10 cellular contexts compared by ENCODE assay signal in the genomic region with DNA sequence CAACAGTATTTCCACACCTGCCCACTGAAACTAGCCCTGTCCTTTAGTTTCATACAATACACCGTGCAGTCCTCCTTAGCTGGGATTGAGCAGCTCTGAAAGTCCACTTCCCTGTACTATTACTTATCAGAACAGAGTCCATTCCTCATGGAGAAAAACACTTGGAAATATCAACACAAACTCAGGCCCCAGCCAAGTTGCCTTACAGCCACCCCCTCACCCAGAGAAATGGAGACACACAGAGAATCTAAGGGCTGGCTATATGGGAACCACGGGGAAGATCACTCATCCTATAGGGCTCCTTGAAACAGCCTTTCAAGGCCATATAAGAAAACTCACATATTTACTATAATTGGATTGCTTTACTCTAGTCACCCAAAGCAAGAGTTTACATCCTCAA. TPM values are rescaled to one million over a fixed set of nuclear protein-coding genes. Genes with fewer than 3 reads are reported as not detected.
A peak's percentile ranks its signal among the peaks of the same experiment; 100 is the strongest.
DNase-seq lines count a peak whose midpoint lies in the region; ATAC-seq and TF ChIP-seq lines count a peak whose summit lies in the region.
"Had no signal": no experiment of that assay in that cellular context is flagged by ENCODE, and none has a peak within 500 bp of the region (broad histone marks: within the 10 kb centered on the region; RNA-seq: fewer than 3 reads in every experiment).

No MANE protein-coding gene starts in this region.

- H3K27me3 ChIP-seq in psoas muscle (ENCODE audit: insufficient read depth in 3 of 3, low read length in 2 of 3), result no peaks in the 10 kb centered on the region

- H3K27ac ChIP-seq in psoas muscle, result peak overlapping the region; percentile 97
- H3K27ac ChIP-seq: RWPE1 had no signal

- peaks cover 0 to 2% (median 0%) of the 10 kb centered on the region in 7 donors for H3K9me3 Mint-ChIP-seq in CD14-positive monocyte
- H3K9me3 Mint-ChIP-seq in WTC11, result no peaks in the 10 kb centered on the region
- peaks cover 19% of the 10 kb centered on the region for H3K9me3 Mint-ChIP-seq in glutamatergic neuron (ENCODE audit: unreplicated experiment)
- H3K9me3 Mint-ChIP-seq: activated T-helper 1 cell treated with anti-CD3 and anti-CD28 coated beads, Interleukin-12 subunit alpha, Interleukin-12 subunit beta, Interleukin-2, Interleukin-4 antibody, amounts not matched to agents 30 ng/mL and 10 ng/mL and 1 ng/mL, durations not matched to agents 14 hours and 24 hours and 36 hours had no signal

- H3K4me3 Mint-ChIP-seq in CD14-positive monocyte (peak overlapping the region; percentile 93 to 96), WTC11 (peak overlapping the region; percentile 44), glutamatergic neuron (ENCODE audit: unreplicated experiment) (peak overlapping the region; percentile 96)

- H3K36me3 Mint-ChIP-seq in CD14-positive monocyte, result peaks cover 3 to 4% of the 10 kb centered on the region in 2 donors
- no peaks in the 10 kb centered on the region for H3K36me3 Mint-ChIP-seq in WTC11
- peaks cover 6% of the 10 kb centered on the region for H3K36me3 Mint-ChIP-seq in glutamatergic neuron (ENCODE audit: unreplicated experiment)

- WGBS in psoas muscle, 3 donors, result 29 to 59% (median 39%) methylated on average over 2 of the region's 2 CpGs

- H3K9me3 ChIP-seq in psoas muscle, result no peaks in the 10 kb centered on the region

- H3K27me3 Mint-ChIP-seq in CD14-positive monocyte (ENCODE audit: low read depth in 3 of 3) (peaks cover 0 to 4% (median 0%) of the 10 kb centered on the region in 3 donors), WTC11 (ENCODE audit: low read depth) (peaks cover 19% of the 10 kb centered on the region), glutamatergic neuron (ENCODE audit: unreplicated experiment) (peaks cover 14% of the 10 kb centered on the region)

- intact Hi-C loops in CD14-positive monocyte (cut with micrococcal nuclease) (loop anchor here (2.0 to 10.0 kb wide), 4 partner anchors 13 to 943 kb away; partner anchors contain the start of genes CCNG2 (in 1 of the 2), PPEF2 (in 1 of the 2) and STBD1 (in 1 of the 2)), psoas muscle (cut with DNase I) (loop anchor here (5.0 kb wide), 2 partner anchors 64 to 96 kb away; partner anchors contain the start of genes NUP54 (in 1 of the 2) and STBD1 (in 1 of the 2))

- CTCF ChIA-PET in WTC11 (lab: Charles Lee), result interaction anchor here (1.2 kb wide), 1 partner anchor 32 kb away, joined by 3 read pairs; no protein-coding TSS in a partner anchor

- POLR2A ChIA-PET in WTC11 (lab: Charles Lee), result no interaction called here

- peak overlapping the region; percentile 95 for H3K4me3 ChIP-seq in psoas muscle

- ATAC-seq in WTC11 (no peak), psoas muscle (no peak), HG03280 (IDR thresholded peaks at IDR 0.05; ENCODE audit: unreplicated experiment) (no peak)

- DNase-seq in CD14-positive monocyte (ENCODE audit: low spot score), result no peak
- no peak for DNase-seq in WTC11 (ENCODE audit: low spot score)
- DNase-seq in glutamatergic neuron, result no peak
- no peak for DNase-seq in psoas muscle
- no peak for DNase-seq in activated naive CD4-positive, alpha-beta T cell treated with Interleukin-2 at 50 U/mL for 16 hours
- DNase-seq in midbrain (lab: John Stamatoyannopoulos, UW), result no peak
- no peak for DNase-seq in activated T-cell treated with anti-CD3 and anti-CD28 coated beads, Interleukin-2, amount 50 U/mL, for 48 hours

- H3K4me1 ChIP-seq in psoas muscle, result peaks cover 71% of the 10 kb centered on the region

- H3K27ac Mint-ChIP-seq in CD14-positive monocyte (peak overlapping the region in 5 of 7 donors; percentile 30 to 97 (median 79)), WTC11 (no peak overlapping the region), glutamatergic neuron (ENCODE audit: unreplicated experiment) (peak overlapping the region; percentile 96)
- H3K27ac Mint-ChIP-seq: activated T-helper 1 cell treated with anti-CD3 and anti-CD28 coated beads, Interleukin-12 subunit alpha, Interleukin-12 subunit beta, Interleukin-2, Interleukin-4 antibody, amounts not matched to agents 30 ng/mL and 10 ng/mL and 1 ng/mL, durations not matched to agents 14 hours and 24 hours and 36 hours had no signal

- TF ChIP-seq CTCF in CD14-positive monocyte (IDR thresholded peaks at IDR 0.05), result no peak
- TF ChIP-seq CTCF in WTC11 (IDR thresholded peaks at IDR 0.05), result no peak
- no peak for TF ChIP-seq CTCF in glutamatergic neuron (IDR thresholded peaks at IDR 0.05; ENCODE audit: partially characterized antibody, unreplicated experiment)
- no peak for TF ChIP-seq CTCF in psoas muscle (IDR thresholded peaks at IDR 0.05)

- H3K4me1 Mint-ChIP-seq in CD14-positive monocyte (peaks cover 83% of the 10 kb centered on the region), WTC11 (peaks cover 45% of the 10 kb centered on the region), glutamatergic neuron (ENCODE audit: low read depth, unreplicated experiment) (peaks cover 55% of the 10 kb centered on the region)

- H3K36me3 ChIP-seq in psoas muscle (ENCODE audit: insufficient read depth in 1 of 2, low read depth in 1 of 2), result no peaks in the 10 kb centered on the region

TF ChIP-seq in WTC11, 78 proteins besides CTCF, POLR2A, EP300 and RAD21 (continues in another document):
- TF ChIP-seq, protein P1, sequence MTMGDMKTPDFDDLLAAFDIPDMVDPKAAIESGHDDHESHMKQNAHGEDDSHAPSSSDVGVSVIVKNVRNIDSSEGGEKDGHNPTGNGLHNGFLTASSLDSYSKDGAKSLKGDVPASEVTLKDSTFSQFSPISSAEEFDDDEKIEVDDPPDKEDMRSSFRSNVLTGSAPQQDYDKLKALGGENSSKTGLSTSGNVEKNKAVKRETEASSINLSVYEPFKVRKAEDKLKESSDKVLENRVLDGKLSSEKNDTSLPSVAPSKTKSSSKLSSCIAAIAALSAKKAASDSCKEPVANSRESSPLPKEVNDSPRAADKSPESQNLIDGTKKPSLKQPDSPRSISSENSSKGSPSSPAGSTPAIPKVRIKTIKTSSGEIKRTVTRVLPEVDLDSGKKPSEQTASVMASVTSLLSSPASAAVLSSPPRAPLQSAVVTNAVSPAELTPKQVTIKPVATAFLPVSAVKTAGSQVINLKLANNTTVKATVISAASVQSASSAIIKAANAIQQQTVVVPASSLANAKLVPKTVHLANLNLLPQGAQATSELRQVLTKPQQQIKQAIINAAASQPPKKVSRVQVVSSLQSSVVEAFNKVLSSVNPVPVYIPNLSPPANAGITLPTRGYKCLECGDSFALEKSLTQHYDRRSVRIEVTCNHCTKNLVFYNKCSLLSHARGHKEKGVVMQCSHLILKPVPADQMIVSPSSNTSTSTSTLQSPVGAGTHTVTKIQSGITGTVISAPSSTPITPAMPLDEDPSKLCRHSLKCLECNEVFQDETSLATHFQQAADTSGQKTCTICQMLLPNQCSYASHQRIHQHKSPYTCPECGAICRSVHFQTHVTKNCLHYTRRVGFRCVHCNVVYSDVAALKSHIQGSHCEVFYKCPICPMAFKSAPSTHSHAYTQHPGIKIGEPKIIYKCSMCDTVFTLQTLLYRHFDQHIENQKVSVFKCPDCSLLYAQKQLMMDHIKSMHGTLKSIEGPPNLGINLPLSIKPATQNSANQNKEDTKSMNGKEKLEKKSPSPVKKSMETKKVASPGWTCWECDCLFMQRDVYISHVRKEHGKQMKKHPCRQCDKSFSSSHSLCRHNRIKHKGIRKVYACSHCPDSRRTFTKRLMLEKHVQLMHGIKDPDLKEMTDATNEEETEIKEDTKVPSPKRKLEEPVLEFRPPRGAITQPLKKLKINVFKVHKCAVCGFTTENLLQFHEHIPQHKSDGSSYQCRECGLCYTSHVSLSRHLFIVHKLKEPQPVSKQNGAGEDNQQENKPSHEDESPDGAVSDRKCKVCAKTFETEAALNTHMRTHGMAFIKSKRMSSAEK (CRISPR knock-in tag; IDR thresholded peaks at IDR 0.05; ENCODE audit: borderline replicate concordance), result no peak
- TF ChIP-seq RORB (CRISPR knock-in tag; IDR thresholded peaks at IDR 0.05), result no peak
- TF ChIP-seq GTF2I (CRISPR knock-in tag; conservative IDR thresholded peaks at IDR 0.05), result no peak
- TF ChIP-seq ZNF138 (CRISPR knock-in tag; conservative IDR thresholded peaks at IDR 0.05), result no peak
- TF ChIP-seq, protein P2, sequence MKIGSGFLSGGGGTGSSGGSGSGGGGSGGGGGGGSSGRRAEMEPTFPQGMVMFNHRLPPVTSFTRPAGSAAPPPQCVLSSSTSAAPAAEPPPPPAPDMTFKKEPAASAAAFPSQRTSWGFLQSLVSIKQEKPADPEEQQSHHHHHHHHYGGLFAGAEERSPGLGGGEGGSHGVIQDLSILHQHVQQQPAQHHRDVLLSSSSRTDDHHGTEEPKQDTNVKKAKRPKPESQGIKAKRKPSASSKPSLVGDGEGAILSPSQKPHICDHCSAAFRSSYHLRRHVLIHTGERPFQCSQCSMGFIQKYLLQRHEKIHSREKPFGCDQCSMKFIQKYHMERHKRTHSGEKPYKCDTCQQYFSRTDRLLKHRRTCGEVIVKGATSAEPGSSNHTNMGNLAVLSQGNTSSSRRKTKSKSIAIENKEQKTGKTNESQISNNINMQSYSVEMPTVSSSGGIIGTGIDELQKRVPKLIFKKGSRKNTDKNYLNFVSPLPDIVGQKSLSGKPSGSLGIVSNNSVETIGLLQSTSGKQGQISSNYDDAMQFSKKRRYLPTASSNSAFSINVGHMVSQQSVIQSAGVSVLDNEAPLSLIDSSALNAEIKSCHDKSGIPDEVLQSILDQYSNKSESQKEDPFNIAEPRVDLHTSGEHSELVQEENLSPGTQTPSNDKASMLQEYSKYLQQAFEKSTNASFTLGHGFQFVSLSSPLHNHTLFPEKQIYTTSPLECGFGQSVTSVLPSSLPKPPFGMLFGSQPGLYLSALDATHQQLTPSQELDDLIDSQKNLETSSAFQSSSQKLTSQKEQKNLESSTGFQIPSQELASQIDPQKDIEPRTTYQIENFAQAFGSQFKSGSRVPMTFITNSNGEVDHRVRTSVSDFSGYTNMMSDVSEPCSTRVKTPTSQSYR (CRISPR knock-in tag; IDR thresholded peaks at IDR 0.05), result no peak
- no peak for TF ChIP-seq PREB (CRISPR knock-in tag; IDR thresholded peaks at IDR 0.05; ENCODE audit: borderline replicate concordance)

RNA-seq across cellular contexts. Expression of gene SCARB2, which starts 1.9 kb away (rescaled TPM):
- polyA plus RNA-seq in CD14-positive monocyte (10 to 100 TPM; 53.5 to 73.0 TPM), psoas muscle (100 to 1,000 TPM in 1 of 3 donors, 10 to 100 TPM in 2; 58.5 to 107 (median 81.7) TPM)
- total RNA-seq in WTC11 (2021) (38.0 to 42.2 TPM (median 39.9 TPM) in 3 replicates), glutamatergic neuron (ENCODE audit: unreplicated experiment) (330 TPM), psoas muscle (100 to 1,000 TPM; 109 to 199 (median 170) TPM)

RNA-seq across cellular contexts. Expression of gene FAM47E, which starts 39.8 kb away (rescaled TPM):
- not detected for polyA plus RNA-seq in CD14-positive monocyte
- total RNA-seq in WTC11 (2021), result 1.4 to 1.6 TPM (median 1.6 TPM) in 3 replicates
- 2.9 TPM for total RNA-seq in glutamatergic neuron (ENCODE audit: unreplicated experiment)
- 1 to 10 TPM; 1.7 to 4.6 (median 3.2) TPM for total RNA-seq in psoas muscle
- polyA plus RNA-seq in psoas muscle, result 1 to 10 TPM; 1.2 to 2.6 (median 1.5) TPM
- total RNA-seq: activated T-helper 1 cell treated with anti-CD3 and anti-CD28 coated beads, Interleukin-12 subunit alpha, Interleukin-12 subunit beta, Interleukin-2, Interleukin-4 antibody, amounts not matched to agents 30 ng/mL and 10 ng/mL and 1 ng/mL, durations not matched to agents 14 hours and 24 hours and 36 hours had no signal

Comparison
In these comparisons a context has a peak if more than half of its experiments do, and no peak if none do; other contexts are left out.
1. H3K4me3 Mint-ChIP-seq: peak in every context shown above with its lines; median percentile 96 in glutamatergic neuron; 94 in CD14-positive monocyte; 44 in WTC11.